ENCODE assay signal across 1 cellular context in the genomic region with DNA sequence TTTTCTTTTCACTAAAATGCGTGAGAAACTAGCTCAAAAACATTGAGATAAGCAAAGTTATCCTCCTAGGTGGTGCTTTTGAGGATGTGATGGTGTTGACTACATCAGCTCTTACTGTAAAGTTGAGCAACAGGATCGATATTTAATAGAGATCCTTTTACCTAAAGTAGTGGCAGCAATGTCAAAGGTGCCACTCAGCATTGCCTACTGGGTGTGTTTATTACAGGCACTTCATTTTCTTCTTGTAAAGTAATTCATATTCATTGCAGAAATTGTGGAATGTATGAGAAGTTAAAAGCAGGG.
TF ChIP-seq lines count a peak whose summit lies in the region.

No MANE protein-coding gene starts in this region.

TF ChIP-seq in A549, 52 proteins besides CTCF, POLR2A, EP300 and RAD21 (continued from another document):
- no peak for TF ChIP-seq RARB (CRISPR knock-in tag; IDR thresholded peaks at IDR 0.05)
- TF ChIP-seq MYC (IDR thresholded peaks at IDR 0.05; ENCODE audit: borderline replicate concordance, low read length): no peak
- TF ChIP-seq MAZ (IDR thresholded peaks at IDR 0.05; ENCODE audit: borderline replicate concordance, low read depth, low read length): no peak
- no peak for TF ChIP-seq GATA3 (IDR thresholded peaks at IDR 0.05; ENCODE audit: borderline replicate concordance)
- TF ChIP-seq KDM5A (IDR thresholded peaks at IDR 0.05): no peak
- TF ChIP-seq EHF (CRISPR knock-in tag; IDR thresholded peaks at IDR 0.05): no peak
- TF ChIP-seq, protein P1, sequence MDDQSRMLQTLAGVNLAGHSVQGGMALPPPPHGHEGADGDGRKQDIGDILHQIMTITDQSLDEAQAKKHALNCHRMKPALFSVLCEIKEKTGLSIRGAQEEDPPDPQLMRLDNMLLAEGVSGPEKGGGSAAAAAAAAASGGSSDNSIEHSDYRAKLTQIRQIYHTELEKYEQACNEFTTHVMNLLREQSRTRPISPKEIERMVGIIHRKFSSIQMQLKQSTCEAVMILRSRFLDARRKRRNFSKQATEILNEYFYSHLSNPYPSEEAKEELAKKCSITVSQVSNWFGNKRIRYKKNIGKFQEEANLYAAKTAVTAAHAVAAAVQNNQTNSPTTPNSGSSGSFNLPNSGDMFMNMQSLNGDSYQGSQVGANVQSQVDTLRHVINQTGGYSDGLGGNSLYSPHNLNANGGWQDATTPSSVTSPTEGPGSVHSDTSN (IDR thresholded peaks at IDR 0.05): no peak
- TF ChIP-seq, protein P2, sequence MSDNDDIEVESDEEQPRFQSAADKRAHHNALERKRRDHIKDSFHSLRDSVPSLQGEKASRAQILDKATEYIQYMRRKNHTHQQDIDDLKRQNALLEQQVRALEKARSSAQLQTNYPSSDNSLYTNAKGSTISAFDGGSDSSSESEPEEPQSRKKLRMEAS (IDR thresholded peaks at IDR 0.05): no peak
